In the genomic region with DNA sequence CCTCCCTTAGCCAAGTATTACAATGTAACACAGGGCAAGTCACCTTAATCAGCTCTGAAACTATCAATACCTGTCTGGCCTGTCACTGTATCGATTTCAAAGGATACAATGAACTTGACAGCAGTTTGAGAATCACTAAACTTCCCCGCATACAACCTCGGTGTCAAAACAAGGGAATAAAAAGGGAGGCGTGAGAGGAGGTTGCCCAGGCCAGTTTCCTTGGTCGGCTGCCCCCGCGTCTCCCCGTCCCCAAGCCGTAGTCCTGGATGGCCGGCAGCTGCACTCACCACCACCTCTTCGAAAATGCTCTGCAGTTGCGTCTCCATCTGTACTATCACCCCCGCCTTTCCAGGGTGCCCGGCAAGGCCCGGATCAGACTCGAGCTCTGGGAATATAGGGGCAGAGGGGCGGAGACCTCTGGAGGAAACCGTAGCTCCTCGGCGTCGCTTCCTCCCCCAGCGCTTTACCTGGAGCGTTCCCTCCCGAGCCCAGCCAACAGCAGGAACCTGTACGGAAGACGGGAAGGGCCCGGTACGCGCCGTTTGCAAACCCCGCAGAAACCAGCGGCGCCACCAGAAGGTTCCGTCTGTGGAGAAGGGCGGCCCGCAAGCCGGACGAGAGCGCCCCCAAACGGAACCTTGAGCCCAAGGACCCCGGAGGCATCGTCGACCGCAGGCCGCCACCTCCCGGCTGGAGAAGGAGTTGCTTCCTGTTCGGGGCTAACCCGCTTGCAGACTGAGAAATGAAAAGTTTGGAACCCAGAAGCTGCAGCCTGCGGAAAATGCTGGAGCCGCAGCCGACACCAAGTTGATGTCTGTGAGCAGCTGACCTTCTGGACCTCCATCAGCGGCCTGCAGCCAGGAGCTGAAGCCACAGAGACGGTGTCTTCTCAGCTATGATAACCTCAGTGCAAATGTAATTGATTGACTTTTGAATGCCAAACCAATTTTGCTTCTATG, we compare ENCODE assay signal across 8 cellular contexts. TPM values are rescaled to one million over a fixed set of nuclear protein-coding genes. Genes with fewer than 3 reads are reported as not detected.
A peak's percentile ranks its signal among the peaks of the same experiment; 100 is the strongest.
DNase-seq lines count a peak whose midpoint lies in the region; ATAC-seq and TF ChIP-seq lines count a peak whose summit lies in the region.

A gene with protein sequence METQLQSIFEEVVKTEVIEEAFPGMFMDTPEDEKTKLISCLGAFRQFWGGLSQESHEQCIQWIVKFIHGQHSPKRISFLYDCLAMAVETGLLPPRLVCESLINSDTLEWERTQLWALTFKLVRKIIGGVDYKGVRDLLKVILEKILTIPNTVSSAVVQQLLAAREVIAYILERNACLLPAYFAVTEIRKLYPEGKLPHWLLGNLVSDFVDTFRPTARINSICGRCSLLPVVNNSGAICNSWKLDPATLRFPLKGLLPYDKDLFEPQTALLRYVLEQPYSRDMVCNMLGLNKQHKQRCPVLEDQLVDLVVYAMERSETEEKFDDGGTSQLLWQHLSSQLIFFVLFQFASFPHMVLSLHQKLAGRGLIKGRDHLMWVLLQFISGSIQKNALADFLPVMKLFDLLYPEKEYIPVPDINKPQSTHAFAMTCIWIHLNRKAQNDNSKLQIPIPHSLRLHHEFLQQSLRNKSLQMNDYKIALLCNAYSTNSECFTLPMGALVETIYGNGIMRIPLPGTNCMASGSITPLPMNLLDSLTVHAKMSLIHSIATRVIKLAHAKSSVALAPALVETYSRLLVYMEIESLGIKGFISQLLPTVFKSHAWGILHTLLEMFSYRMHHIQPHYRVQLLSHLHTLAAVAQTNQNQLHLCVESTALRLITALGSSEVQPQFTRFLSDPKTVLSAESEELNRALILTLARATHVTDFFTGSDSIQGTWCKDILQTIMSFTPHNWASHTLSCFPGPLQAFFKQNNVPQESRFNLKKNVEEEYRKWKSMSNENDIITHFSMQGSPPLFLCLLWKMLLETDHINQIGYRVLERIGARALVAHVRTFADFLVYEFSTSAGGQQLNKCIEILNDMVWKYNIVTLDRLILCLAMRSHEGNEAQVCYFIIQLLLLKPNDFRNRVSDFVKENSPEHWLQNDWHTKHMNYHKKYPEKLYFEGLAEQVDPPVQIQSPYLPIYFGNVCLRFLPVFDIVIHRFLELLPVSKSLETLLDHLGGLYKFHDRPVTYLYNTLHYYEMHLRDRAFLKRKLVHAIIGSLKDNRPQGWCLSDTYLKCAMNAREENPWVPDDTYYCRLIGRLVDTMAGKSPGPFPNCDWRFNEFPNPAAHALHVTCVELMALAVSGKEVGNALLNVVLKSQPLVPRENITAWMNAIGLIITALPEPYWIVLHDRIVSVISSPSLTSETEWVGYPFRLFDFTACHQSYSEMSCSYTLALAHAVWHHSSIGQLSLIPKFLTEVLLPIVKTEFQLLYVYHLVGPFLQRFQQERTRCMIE (N-terminal part only) (minus strand): TSS at position 519 of the 959 bp plus-strand sequence. CDS start 193 bp downstream, at position 326.

- H3K9me3 ChIP-seq in mucosa of descending colon, result no peaks in the 10 kb centered on the region

- H3K4me1 Mint-ChIP-seq in IgD-negative memory B cell, result peaks cover 18 to 27% (median 19%) of the 10 kb centered on the region in 3 donors

- H3K36me3 ChIP-seq in mucosa of descending colon (ENCODE audit: low read depth), result peaks cover 8% of the 10 kb centered on the region

- H3K4me3 Mint-ChIP-seq in IgD-negative memory B cell, result peak within 1 kb of the TSS; percentile 97 to 99 (median 98)

- intact Hi-C loops in mucosa of descending colon (cut with DNase I, micrococcal nuclease), result no loop called here

- no peaks in the 10 kb centered on the region for H3K36me3 Mint-ChIP-seq in IgD-negative memory B cell

- H3K4me3 ChIP-seq in epithelial cell of esophagus (ENCODE audit: low read length) (peak within 1 kb of the TSS; percentile 82), mucosa of descending colon (peak within 1 kb of the TSS; percentile 63)

- no peaks in the 10 kb centered on the region for H3K27me3 Mint-ChIP-seq in IgD-negative memory B cell

- H3K27ac Mint-ChIP-seq in IgD-negative memory B cell, result peak within 1 kb of the TSS; percentile 90 to 98 (median 97)

- TF ChIP-seq CTCF in epithelial cell of esophagus (IDR thresholded peaks at IDR 0.05; ENCODE audit: insufficient read depth, low read depth, low read length, missing control alignments), result peak; percentile 92
- TF ChIP-seq CTCF in mucosa of descending colon (IDR thresholded peaks at IDR 0.05), result peak; percentile 99

- peaks cover 7% of the 10 kb centered on the region for H3K4me1 ChIP-seq in mucosa of descending colon (ENCODE audit: low read depth)

- H3K9me3 Mint-ChIP-seq in IgD-negative memory B cell, result no peaks in the 10 kb centered on the region

- DNase-seq in DMS153 treated with DMSO at 0.1 percent for 48 hours (lab: John Stamatoyannopoulos, UW; ENCODE audit: unreplicated experiment) (peak; percentile 87), OCI-M1 (lab: John Stamatoyannopoulos, UW) (peak; percentile 98), activated T-cell treated with anti-CD3 and anti-CD28 coated beads for 4 hours (peak; percentile 95), epithelial cell of esophagus (ENCODE audit: low read depth) (peak; percentile 98), mucosa of descending colon (peak; percentile 96 to 99 (median 96))
- peak; percentile 91 for DNase-seq in stimulated activated CD8-positive, alpha-beta memory T cell treated with anti-CD3 and anti-CD28 coated beads, Interleukin-4, amount 100 ng/mL, for 24 hours (ENCODE audit: low read depth)

- ATAC-seq in GM21529 (IDR thresholded peaks at IDR 0.05; ENCODE audit: unreplicated experiment) (peak; percentile 97), mucosa of descending colon (peak; percentile 99)

RNA-seq across cellular contexts. Expression of the gene that starts here (rescaled TPM):
- 12.8 TPM for polyA plus RNA-seq in IgD-negative memory B cell
- total RNA-seq in mucosa of descending colon, result 10 to 100 TPM; 25.8 to 40.6 (median 28.2) TPM

Comparison
In these comparisons a context has a peak if more than half of its experiments do, and no peak if none do; other contexts are left out.
1. Peak in every context shown above with its lines: DNase-seq, ATAC-seq and H3K4me3 ChIP-seq.